Comparison of ENCODE assay signal across 12 cellular contexts in genomic region chr5:9712506-9713285, GRCh38.
DNase-seq lines count a peak whose midpoint lies in the region; TF ChIP-seq lines count a peak whose summit lies in the region.
"Had no signal": no experiment of that assay in that cellular context is flagged by ENCODE, and none has a peak within 500 bp of the region (broad histone marks: within the 10 kb centered on the region; RNA-seq: fewer than 3 reads in every experiment).

No MANE protein-coding gene starts in this region.

- in situ Hi-C loops in Caki2 (cut with HindIII; ENCODE audit: low pct_unique_long_range_greater_than_20kb, low sequenced_read_pairs), result no loop called here

- H3K4me1 Mint-ChIP-seq in chondrocyte (ENCODE audit: low read depth) (peaks cover 44% of the 10 kb centered on the region), mesothelial cell of epicardium (peaks cover 42% of the 10 kb centered on the region)
- H3K4me1 Mint-ChIP-seq in activated T-helper 1 cell treated with anti-CD3 and anti-CD28 coated beads, Interleukin-12 subunit alpha, Interleukin-12 subunit beta, Interleukin-2, Interleukin-4 antibody, amounts not matched to agents 30 ng/mL and 10 ng/mL and 1 ng/mL, durations not matched to agents 14 hours and 24 hours and 36 hours (ENCODE audit: low read depth), result no peaks in the 10 kb centered on the region
- H3K4me1 Mint-ChIP-seq: immature natural killer cell had no signal

- TF ChIP-seq CTCF in chondrocyte (IDR thresholded peaks at IDR 0.05) (no peak), mesothelial cell of epicardium (IDR thresholded peaks at IDR 0.05; ENCODE audit: unreplicated experiment) (no peak), Peyer's patch (IDR thresholded peaks at IDR 0.05) (no peak)

- no peak overlapping the region for H3K27ac ChIP-seq in Peyer's patch

- H3K36me3 ChIP-seq in H7 (replicated peaks; ENCODE audit: control insufficient read depth, insufficient read depth, low read length) (no peaks in the 10 kb centered on the region), Peyer's patch (no peaks in the 10 kb centered on the region)

- H3K27ac Mint-ChIP-seq in chondrocyte (ENCODE audit: unreplicated experiment), result peak overlapping the region; percentile 88
- peak overlapping the region; percentile 69 for H3K27ac Mint-ChIP-seq in mesothelial cell of epicardium
- H3K27ac Mint-ChIP-seq in activated T-helper 1 cell treated with anti-CD3 and anti-CD28 coated beads, Interleukin-12 subunit alpha, Interleukin-12 subunit beta, Interleukin-2, Interleukin-4 antibody, amounts not matched to agents 30 ng/mL and 10 ng/mL and 1 ng/mL, durations not matched to agents 14 hours and 24 hours and 36 hours, result no peak overlapping the region
- H3K27ac Mint-ChIP-seq: activated T-cell treated with anti-CD3 and anti-CD28 coated beads, Interleukin-2, amount 50 U/mL, for 72 hours; immature natural killer cell had no signal

- H3K4me3 Mint-ChIP-seq in chondrocyte (ENCODE audit: unreplicated experiment) (no peak overlapping the region), mesothelial cell of epicardium (no peak overlapping the region)
- no peak overlapping the region for H3K4me3 Mint-ChIP-seq in activated T-helper 1 cell treated with anti-CD3 and anti-CD28 coated beads, Interleukin-12 subunit alpha, Interleukin-12 subunit beta, Interleukin-2, Interleukin-4 antibody, amounts not matched to agents 30 ng/mL and 10 ng/mL and 1 ng/mL, durations not matched to agents 14 hours and 24 hours and 36 hours
- H3K4me3 Mint-ChIP-seq: activated T-cell treated with anti-CD3 and anti-CD28 coated beads, Interleukin-2, amount 50 U/mL, for 72 hours; immature natural killer cell had no signal

- intact Hi-C loops in activated T-helper 1 cell treated with anti-CD3 and anti-CD28 coated beads, Interleukin-12 subunit alpha, Interleukin-12 subunit beta, Interleukin-2, Interleukin-4 antibody, amounts not matched to agents 30 ng/mL and 10 ng/mL and 1 ng/mL, durations not matched to agents 14 hours and 24 hours and 36 hours (cut with micrococcal nuclease), result no loop called here

- peaks cover 11% of the 10 kb centered on the region for H3K9me3 Mint-ChIP-seq in chondrocyte (ENCODE audit: low read depth)
- peaks cover 14% of the 10 kb centered on the region for H3K9me3 Mint-ChIP-seq in mesothelial cell of epicardium
- H3K9me3 Mint-ChIP-seq in activated T-helper 1 cell treated with anti-CD3 and anti-CD28 coated beads, Interleukin-12 subunit alpha, Interleukin-12 subunit beta, Interleukin-2, Interleukin-4 antibody, amounts not matched to agents 30 ng/mL and 10 ng/mL and 1 ng/mL, durations not matched to agents 14 hours and 24 hours and 36 hours, result peaks cover 4% of the 10 kb centered on the region

- no peak overlapping the region for H3K4me3 ChIP-seq in H7 (ENCODE audit: insufficient read depth, low read depth, low read length)
- no peak overlapping the region for H3K4me3 ChIP-seq in Peyer's patch

- DNase-seq in Caki2 (ENCODE audit: low read depth), result peak; percentile 4
- DNase-seq in M059J (ENCODE audit: low read depth), result peak; percentile 95
- no peak for DNase-seq in chondrocyte (ENCODE audit: low spot score)
- DNase-seq in mesothelial cell of epicardium (ENCODE audit: low spot score in 2 of 2, unreplicated experiment in 2 of 2), result no peak
- no peak for DNase-seq in activated T-cell treated with anti-CD3 and anti-CD28 coated beads, Interleukin-2, amount 50 U/mL, for 48 hours
- no peak for DNase-seq in H7
- DNase-seq in activated T-helper 1 cell treated with anti-CD3 and anti-CD28 coated beads, Interleukin-12 subunit alpha, Interleukin-12 subunit beta, Interleukin-2, Interleukin-4 antibody, amounts not matched to agents 30 ng/mL and 10 ng/mL and 1 ng/mL, durations not matched to agents 14 hours and 24 hours and 36 hours (ENCODE audit: low spot score), result no peak
- DNase-seq in Peyer's patch, result no peak
- DNase-seq: activated T-cell treated with anti-CD3 and anti-CD28 coated beads, Interleukin-2, amount 50 U/mL, for 72 hours; COR-L47; immature natural killer cell; NCI-H1417 treated with DMSO at 0.1 percent for 48 hours had no signal

- H3K4me1 ChIP-seq in Peyer's patch, result no peaks in the 10 kb centered on the region

- no peaks in the 10 kb centered on the region for H3K36me3 Mint-ChIP-seq in chondrocyte (ENCODE audit: low read depth)
- H3K36me3 Mint-ChIP-seq in mesothelial cell of epicardium, result peaks cover 3% of the 10 kb centered on the region
- H3K36me3 Mint-ChIP-seq in activated T-helper 1 cell treated with anti-CD3 and anti-CD28 coated beads, Interleukin-12 subunit alpha, Interleukin-12 subunit beta, Interleukin-2, Interleukin-4 antibody, amounts not matched to agents 30 ng/mL and 10 ng/mL and 1 ng/mL, durations not matched to agents 14 hours and 24 hours and 36 hours (ENCODE audit: low read depth), result no peaks in the 10 kb centered on the region
- H3K36me3 Mint-ChIP-seq: immature natural killer cell had no signal

- H3K27me3 Mint-ChIP-seq in chondrocyte (ENCODE audit: low read depth), result no peaks in the 10 kb centered on the region
- no peaks in the 10 kb centered on the region for H3K27me3 Mint-ChIP-seq in mesothelial cell of epicardium (ENCODE audit: low read depth)
- H3K27me3 Mint-ChIP-seq in activated T-helper 1 cell treated with anti-CD3 and anti-CD28 coated beads, Interleukin-12 subunit alpha, Interleukin-12 subunit beta, Interleukin-2, Interleukin-4 antibody, amounts not matched to agents 30 ng/mL and 10 ng/mL and 1 ng/mL, durations not matched to agents 14 hours and 24 hours and 36 hours (ENCODE audit: insufficient read depth), result no peaks in the 10 kb centered on the region

- TF ChIP-seq POLR2A in Peyer's patch (IDR thresholded peaks at IDR 0.05), result no peak

- no peaks in the 10 kb centered on the region for H3K9me3 ChIP-seq in Peyer's patch

- H3K27me3 ChIP-seq in H7 (ENCODE audit: control insufficient read depth, insufficient read depth, low read length) (no peaks in the 10 kb centered on the region), Peyer's patch (no peaks in the 10 kb centered on the region)

Comparison
In these comparisons a context has a peak if more than half of its experiments do, and no peak if none do; other contexts are left out.
1. DNase-seq: peak in Caki2 (single experiment) and M059J (single experiment); none in chondrocyte (single experiment), mesothelial cell of epicardium (0 of 2), activated T-cell treated with anti-CD3 and anti-CD28 coated beads, Interleukin-2, amount 50 U/mL, for 48 hours (0 of 2), H7 (single experiment), activated T-helper 1 cell treated with anti-CD3 and anti-CD28 coated beads, Interleukin-12 subunit alpha, Interleukin-12 subunit beta, Interleukin-2, Interleukin-4 antibody, amounts not matched to agents 30 ng/mL and 10 ng/mL and 1 ng/mL, durations not matched to agents 14 hours and 24 hours and 36 hours (single experiment) and Peyer's patch (0 of 3).